In the genomic region with DNA sequence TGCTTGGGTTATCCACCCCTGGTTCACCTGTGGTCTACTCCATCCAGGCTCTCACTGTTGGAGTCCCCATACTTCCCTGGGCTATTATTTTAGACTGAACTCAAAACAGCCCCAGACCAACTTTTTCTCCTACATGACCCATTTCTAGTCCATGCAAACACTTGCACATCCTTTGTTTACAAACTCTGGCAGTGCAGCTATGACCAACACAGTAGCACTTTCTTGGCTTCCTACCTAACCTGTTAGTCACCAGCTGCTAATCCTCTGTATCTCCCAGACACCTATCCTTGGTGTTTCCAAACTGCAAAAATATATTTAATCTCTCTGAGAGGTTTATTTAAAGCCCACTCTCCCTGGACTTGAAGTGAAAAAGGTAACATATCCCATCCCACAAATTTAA, we compare ENCODE assay signal across 13 cellular contexts.
DNase-seq lines count a peak whose midpoint lies in the region; ATAC-seq, FAIRE-seq and TF ChIP-seq lines count a peak whose summit lies in the region.
"Had no signal": no experiment of that assay in that cellular context is flagged by ENCODE, and none has a peak within 500 bp of the region (broad histone marks: within the 10 kb centered on the region; RNA-seq: fewer than 3 reads in every experiment).

No MANE protein-coding gene starts in this region.

- H3K4me1 ChIP-seq in endothelial cell of umbilical vein (ENCODE audit: control insufficient read depth, extremely low read depth, insufficient read depth, low read length) = peaks cover 31% of the 10 kb centered on the region
- peaks cover 29% of the 10 kb centered on the region for H3K4me1 ChIP-seq in mesodermal cell (ENCODE audit: control insufficient read depth, insufficient read depth, low read length, poor library complexity, severe bottlenecking)

- dilution Hi-C loops in endothelial cell of umbilical vein (cut with MboI; ENCODE audit: extremely low pct_ligation_motif_present, low sequenced_read_pairs) = no loop called here

- TF ChIP-seq CTCF in Calu3 (IDR thresholded peaks at IDR 0.05; ENCODE audit: unreplicated experiment) (no peak), endothelial cell of umbilical vein (IDR thresholded peaks at IDR 0.05; ENCODE audit: extremely low read depth in 1 of 2, insufficient read depth in 1 of 2, low read depth in 1 of 2, low read length in 2 of 2) (no peak)

- H3K4me1 Mint-ChIP-seq in Calu3 (ENCODE audit: low read depth, unreplicated experiment) = peaks cover 57% of the 10 kb centered on the region

- H3K4me3 ChIP-seq in MG63 = no peak overlapping the region
- no peak overlapping the region for H3K4me3 ChIP-seq in endothelial cell of umbilical vein (replicated peaks in 1 of 3; ENCODE audit: insufficient read depth in 1 of 3, low read depth in 1 of 3, low read length in 3 of 3)
- H3K4me3 ChIP-seq in mesodermal cell (ENCODE audit: extremely low read depth, insufficient read depth, low read length, poor library complexity, severe bottlenecking) = no peak overlapping the region
- H3K4me3 ChIP-seq: sigmoid colon had no signal

- H3K36me3 ChIP-seq in MG63 (no peaks in the 10 kb centered on the region; the same call in none of the 2 replicates), endothelial cell of umbilical vein (ENCODE audit: control insufficient read depth in 2 of 2, extremely low read depth in 1 of 2, insufficient read depth in 2 of 2, low read length in 2 of 2) (no peaks in the 10 kb centered on the region), mesodermal cell (ENCODE audit: control insufficient read depth, insufficient read depth, low read length) (no peaks in the 10 kb centered on the region)
- H3K36me3 ChIP-seq: sigmoid colon had no signal

- H3K9ac ChIP-seq in endothelial cell of umbilical vein (replicated peaks; ENCODE audit: extremely low read depth, insufficient read depth, low read length) = no peak overlapping the region

- H3K79me2 ChIP-seq in endothelial cell of umbilical vein (ENCODE audit: control insufficient read depth, insufficient read depth, low read length) = peaks cover 64% of the 10 kb centered on the region

- BruUV-seq in Calu3 (replicated peaks; lab: Mats Ljungman, UMichigan) (no TSS peak), endothelial cell of umbilical vein (replicated peaks; lab: Mats Ljungman, UMichigan) (no TSS peak)

- no peak for TF ChIP-seq POLR2A in endothelial cell of umbilical vein (IDR thresholded peaks at IDR 0.05; ENCODE audit: low read depth, low read length)

- peaks cover 2% of the 10 kb centered on the region for H3K9me3 Mint-ChIP-seq in Calu3 (ENCODE audit: low read depth, unreplicated experiment)
- H3K9me3 Mint-ChIP-seq: CD4-positive, alpha-beta T cell; endodermal cell had no signal

- H3K9me1 ChIP-seq in endothelial cell of umbilical vein (replicated peaks; ENCODE audit: control insufficient read depth, extremely low read depth, insufficient read depth, low read length) = no peaks in the 10 kb centered on the region

- no peak overlapping the region for H3K4me2 ChIP-seq in endothelial cell of umbilical vein (ENCODE audit: insufficient read depth, low read length)

- H3K27me3 ChIP-seq in MG63 (no peaks in the 10 kb centered on the region), endothelial cell of umbilical vein (ENCODE audit: control insufficient read depth in 2 of 2, insufficient read depth in 2 of 2, low read length in 2 of 2) (no peaks in the 10 kb centered on the region)
- H3K27me3 ChIP-seq: sigmoid colon had no signal

- H3K27ac Mint-ChIP-seq in Calu3 (ENCODE audit: unreplicated experiment) = peak overlapping the region; percentile 77
- H3K27ac Mint-ChIP-seq: CD4-positive, alpha-beta T cell; endodermal cell had no signal

- H3K36me3 Mint-ChIP-seq in Calu3 (ENCODE audit: insufficient read depth, unreplicated experiment) = peaks cover 5% of the 10 kb centered on the region

- POLR2A ChIA-PET in endothelial cell of umbilical vein (lab: Charles Lee) = no interaction called here

- CTCF ChIA-PET in Calu3 (lab: Charles Lee) (interaction anchor here (0.6 to 2.4 kb wide), 4 partner anchors 13 to 334 kb away, joined by 3 to 12 read pairs (median 4); partner anchors contain the start of gene ZNHIT6), endothelial cell of umbilical vein (lab: Charles Lee) (interaction anchor here (0.8 to 3.9 kb wide), 4 partner anchors 8 to 66 kb away, joined by 3 to 18 read pairs (median 4); no protein-coding TSS in a partner anchor)

- H4K20me1 ChIP-seq in endothelial cell of umbilical vein (replicated peaks; ENCODE audit: control insufficient read depth, extremely low read depth, insufficient read depth, low read length) = no peaks in the 10 kb centered on the region

- H2AFZ ChIP-seq in endothelial cell of umbilical vein (ENCODE audit: low read depth, low read length) = no peak overlapping the region

- H3K27me3 Mint-ChIP-seq in Calu3 (ENCODE audit: unreplicated experiment) = no peaks in the 10 kb centered on the region

- DNase-seq in Calu3 = peak; percentile 36
- peak; percentile 73 for DNase-seq in MG63
- peak; percentile 50 for DNase-seq in endothelial cell of umbilical vein (ENCODE audit: low read depth, low spot score)
- DNase-seq in SW480 (ENCODE audit: low spot score) = no peak
- no peak for DNase-seq in hippocampal formation (lab: John Stamatoyannopoulos, UW)
- DNase-seq: activated CD4-positive, alpha-beta T cell treated with anti-CD3 and anti-CD28 coated beads for 48 hours; activated naive CD4-positive, alpha-beta T cell treated with Interleukin-2 at 50 U/mL for 16 hours; CD4-positive, alpha-beta T cell; endodermal cell; sigmoid colon had no signal

- ATAC-seq in HG03565 (IDR thresholded peaks at IDR 0.05; ENCODE audit: unreplicated experiment) (no peak), HG03571 (IDR thresholded peaks at IDR 0.05; ENCODE audit: unreplicated experiment) (no peak)

- H3K27ac ChIP-seq in endothelial cell of umbilical vein (ENCODE audit: insufficient read depth, low read depth, low read length) = no peak overlapping the region
- H3K27ac ChIP-seq in mesodermal cell (ENCODE audit: low read depth, low read length, severe bottlenecking) = peak overlapping the region; percentile 24

- no peak for FAIRE-seq in endothelial cell of umbilical vein (lab: Jason Lieb, UNC)

- H3K4me3 Mint-ChIP-seq in Calu3 (ENCODE audit: low read depth, unreplicated experiment) = peak overlapping the region; percentile 18
- H3K4me3 Mint-ChIP-seq: CD4-positive, alpha-beta T cell; endodermal cell had no signal

- no peaks in the 10 kb centered on the region for H3K9me3 ChIP-seq in MG63
- no peaks in the 10 kb centered on the region for H3K9me3 ChIP-seq in endothelial cell of umbilical vein (replicated peaks; ENCODE audit: control insufficient read depth, insufficient read depth, low read length)
- H3K9me3 ChIP-seq in mesodermal cell (ENCODE audit: control insufficient read depth, low read length) = no peaks in the 10 kb centered on the region
- H3K9me3 ChIP-seq: sigmoid colon had no signal

- intact Hi-C loops in Calu3 (cut with micrococcal nuclease; ENCODE audit: unreplicated experiment) (no loop called here), endothelial cell of umbilical vein (cut with micrococcal nuclease) (no loop called here)

TF ChIP-seq in endothelial cell of umbilical vein, 7 proteins besides CTCF, POLR2A, EP300 and RAD21:
- TF ChIP-seq MYC (IDR thresholded peaks at IDR 0.05; ENCODE audit: low read depth, low read length) (no peak), FOS (IDR thresholded peaks at IDR 0.05; ENCODE audit: borderline replicate concordance, insufficient read depth, low read length) (peak; percentile 33)

Comparison
In these comparisons a context has a peak if more than half of its experiments do, and no peak if none do; other contexts are left out.
1. DNase-seq: peak in Calu3 (single experiment), MG63 (single experiment) and endothelial cell of umbilical vein (single experiment); none in SW480 (single experiment) and hippocampal formation (0 of 2).